Comparison of ENCODE assay signal across 8 cellular contexts in the genomic region with DNA sequence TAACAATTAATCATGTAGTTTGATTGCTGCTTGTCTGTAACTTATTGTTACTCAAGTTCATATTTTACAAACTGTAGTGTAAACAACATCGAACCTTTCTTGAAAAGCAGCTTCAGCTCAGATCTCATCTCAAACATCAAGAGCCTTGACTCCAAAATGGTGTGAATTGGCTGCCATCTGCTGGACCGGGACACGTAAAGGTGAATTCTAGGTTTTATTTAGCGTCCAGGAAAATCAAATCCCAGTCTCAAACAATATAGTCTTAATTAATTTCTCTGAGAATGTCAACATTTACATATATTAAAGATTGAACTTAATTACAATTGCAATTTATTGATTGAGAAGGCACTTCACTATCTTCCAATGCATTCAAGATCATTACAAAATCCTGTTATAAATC.
DNase-seq lines count a peak whose midpoint lies in the region; ATAC-seq, FAIRE-seq and TF ChIP-seq lines count a peak whose summit lies in the region.

No MANE protein-coding gene starts in this region.

- no peak overlapping the region for H3K4me3 Mint-ChIP-seq in HFFc6

- H3K36me3 ChIP-seq in PC-3 (ENCODE audit: low read depth, low read length): no peaks in the 10 kb centered on the region

- ATAC-seq in A549 (no peak), PC-3 (no peak)

- WGBS in A549 (ENCODE audit: missing lambda C conversion rate): 0% methylated on average over 4 of the region's 4 CpGs

- H3K27ac Mint-ChIP-seq in HFFc6: no peak overlapping the region

- no peak overlapping the region for H3K9ac ChIP-seq in PC-3 (ENCODE audit: low read length)

- intact Hi-C loops in PC-3 (cut with micrococcal nuclease): no loop called here

- H3K36me3 Mint-ChIP-seq in HFFc6 (ENCODE audit: low read depth): no peaks in the 10 kb centered on the region; the same call in 1 of the 2 replicates

- H3F3A ChIP-seq in PC-3 (ENCODE audit: low read length, unreplicated experiment): no peaks in the 10 kb centered on the region

- POLR2A ChIA-PET in A549 (lab: Yijun Ruan, JAX): no interaction called here
- POLR2A ChIA-PET in PC-3 (lab: Charles Lee; ENCODE audit: unreplicated experiment): no interaction called here

- H3K9me2 ChIP-seq in PC-3 (replicated peaks; ENCODE audit: low read length): no peaks in the 10 kb centered on the region

- no peak overlapping the region for H3K4me3 ChIP-seq in A549
- no peak overlapping the region for H3K4me3 ChIP-seq in PC-3 (ENCODE audit: low read length)

- no peaks in the 10 kb centered on the region for H3K4me1 Mint-ChIP-seq in HFFc6 (ENCODE audit: low read depth)

- H3K27ac ChIP-seq in A549 (no peak overlapping the region), PC-3 (ENCODE audit: low read length) (no peak overlapping the region)

- no peak overlapping the region for H2AFZ ChIP-seq in PC-3 (ENCODE audit: low read length)

- no peaks in the 10 kb centered on the region; the same call in 1 of the 2 replicates for H3K27me3 Mint-ChIP-seq in HFFc6 (ENCODE audit: insufficient read depth)

- CTCF ChIA-PET in A549 (lab: Yijun Ruan, JAX): interaction anchor here (0.6 to 1.4 kb wide), 2 partner anchors 16 to 900 kb away, joined by 4 to 7 read pairs; no protein-coding TSS in a partner anchor
- CTCF ChIA-PET in PC-3 (lab: Charles Lee): no interaction called here

- no peak for TF ChIP-seq POLR2A in A549 (IDR thresholded peaks at IDR 0.05; ENCODE audit: low read length)

- TF ChIP-seq EP300 in A549 (IDR thresholded peaks at IDR 0.05): no peak

- H3K9me3 Mint-ChIP-seq in HFFc6: peaks cover 60% of the 10 kb centered on the region

- no peaks in the 10 kb centered on the region for H3K79me2 ChIP-seq in PC-3 (ENCODE audit: low read length)

- peak; percentile 1 to 36 for DNase-seq in A549 (ENCODE audit: low read depth in 1 of 2, low spot score in 1 of 2)
- DNase-seq in HTR-8/SVneo (ENCODE audit: insufficient read length, low spot score): peak; percentile 1
- DNase-seq in PC-3: peak; percentile 32
- peak; percentile 5 for DNase-seq in globus pallidus (ENCODE audit: low spot score)
- no peak for DNase-seq in NOMO-1 treated with dmso at 0.1 percent for 144 hours (lab: John Stamatoyannopoulos, UW; ENCODE audit: unreplicated experiment)
- DNase-seq in RCC 7860 (ENCODE audit: low spot score): no peak
- DNase-seq in GM03348 (ENCODE audit: low spot score): no peak
- no peak for DNase-seq in HFFc6

- no TSS peak for BruUV-seq in PC-3 (replicated peaks; lab: Mats Ljungman, UMichigan)

- FAIRE-seq in A549 (lab: Jason Lieb, UNC) (no peak), HTR-8/SVneo (lab: Jason Lieb, UNC) (no peak), RCC 7860 (lab: Jason Lieb, UNC) (no peak)

- no peaks in the 10 kb centered on the region for H3K9me3 ChIP-seq in A549
- 0 out of 2 replicates have a peak, but pooled peaks cover 4% of the 10 kb centered on the region for H3K9me3 ChIP-seq in PC-3 (ENCODE audit: low read length)

- H3K4me1 ChIP-seq in A549 (no peaks in the 10 kb centered on the region), PC-3 (ENCODE audit: insufficient read depth, low read length) (no peaks in the 10 kb centered on the region)

- TF ChIP-seq CTCF in A549 (IDR thresholded peaks at IDR 0.05) (peak; percentile 38; the same call in 2 of the 3 replicates), PC-3 (conservative IDR thresholded peaks at IDR 0.05; ENCODE audit: low read depth, low read length) (peak; percentile 45), HFFc6 (IDR thresholded peaks at IDR 0.05) (no peak; the same call in 1 of the 2 replicates)

- peak; percentile 52 to 54; a peak in 4 of 5 replicates for TF ChIP-seq RAD21 in A549 (conservative IDR thresholded peaks at IDR 0.05 in 1 of 2, IDR thresholded peaks at IDR 0.05 in 1 of 2)

- H3K4me2 ChIP-seq in A549 (no peak overlapping the region), PC-3 (ENCODE audit: low read length) (no peak overlapping the region)

- no peaks in the 10 kb centered on the region for H4K20me1 ChIP-seq in PC-3 (ENCODE audit: low read length)

- H3K27me3 ChIP-seq in PC-3 (ENCODE audit: low read length): no peaks in the 10 kb centered on the region

TF ChIP-seq in A549, 52 proteins besides CTCF, POLR2A, EP300 and RAD21:
- TF ChIP-seq, protein P1, sequence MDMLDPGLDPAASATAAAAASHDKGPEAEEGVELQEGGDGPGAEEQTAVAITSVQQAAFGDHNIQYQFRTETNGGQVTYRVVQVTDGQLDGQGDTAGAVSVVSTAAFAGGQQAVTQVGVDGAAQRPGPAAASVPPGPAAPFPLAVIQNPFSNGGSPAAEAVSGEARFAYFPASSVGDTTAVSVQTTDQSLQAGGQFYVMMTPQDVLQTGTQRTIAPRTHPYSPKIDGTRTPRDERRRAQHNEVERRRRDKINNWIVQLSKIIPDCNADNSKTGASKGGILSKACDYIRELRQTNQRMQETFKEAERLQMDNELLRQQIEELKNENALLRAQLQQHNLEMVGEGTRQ (IDR thresholded peaks at IDR 0.05): no peak
- no peak for TF ChIP-seq CBX2 (IDR thresholded peaks at IDR 0.05; ENCODE audit: borderline replicate concordance, low read depth)
- no peak for TF ChIP-seq FOSL2 (IDR thresholded peaks at IDR 0.05)
- TF ChIP-seq FOSL2 (CRISPR knock-in tag; IDR thresholded peaks at IDR 0.05): no peak
- TF ChIP-seq, protein P2, sequence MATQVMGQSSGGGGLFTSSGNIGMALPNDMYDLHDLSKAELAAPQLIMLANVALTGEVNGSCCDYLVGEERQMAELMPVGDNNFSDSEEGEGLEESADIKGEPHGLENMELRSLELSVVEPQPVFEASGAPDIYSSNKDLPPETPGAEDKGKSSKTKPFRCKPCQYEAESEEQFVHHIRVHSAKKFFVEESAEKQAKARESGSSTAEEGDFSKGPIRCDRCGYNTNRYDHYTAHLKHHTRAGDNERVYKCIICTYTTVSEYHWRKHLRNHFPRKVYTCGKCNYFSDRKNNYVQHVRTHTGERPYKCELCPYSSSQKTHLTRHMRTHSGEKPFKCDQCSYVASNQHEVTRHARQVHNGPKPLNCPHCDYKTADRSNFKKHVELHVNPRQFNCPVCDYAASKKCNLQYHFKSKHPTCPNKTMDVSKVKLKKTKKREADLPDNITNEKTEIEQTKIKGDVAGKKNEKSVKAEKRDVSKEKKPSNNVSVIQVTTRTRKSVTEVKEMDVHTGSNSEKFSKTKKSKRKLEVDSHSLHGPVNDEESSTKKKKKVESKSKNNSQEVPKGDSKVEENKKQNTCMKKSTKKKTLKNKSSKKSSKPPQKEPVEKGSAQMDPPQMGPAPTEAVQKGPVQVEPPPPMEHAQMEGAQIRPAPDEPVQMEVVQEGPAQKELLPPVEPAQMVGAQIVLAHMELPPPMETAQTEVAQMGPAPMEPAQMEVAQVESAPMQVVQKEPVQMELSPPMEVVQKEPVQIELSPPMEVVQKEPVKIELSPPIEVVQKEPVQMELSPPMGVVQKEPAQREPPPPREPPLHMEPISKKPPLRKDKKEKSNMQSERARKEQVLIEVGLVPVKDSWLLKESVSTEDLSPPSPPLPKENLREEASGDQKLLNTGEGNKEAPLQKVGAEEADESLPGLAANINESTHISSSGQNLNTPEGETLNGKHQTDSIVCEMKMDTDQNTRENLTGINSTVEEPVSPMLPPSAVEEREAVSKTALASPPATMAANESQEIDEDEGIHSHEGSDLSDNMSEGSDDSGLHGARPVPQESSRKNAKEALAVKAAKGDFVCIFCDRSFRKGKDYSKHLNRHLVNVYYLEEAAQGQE (IDR thresholded peaks at IDR 0.05): no peak
- 0 out of 3 replicates have a peak, but pooled peaks have one; percentile 15 for TF ChIP-seq SMC3 (IDR thresholded peaks at IDR 0.05)
- no peak for TF ChIP-seq EHMT2 (IDR thresholded peaks at IDR 0.05; ENCODE audit: low read depth)
- no peak for TF ChIP-seq HEYL (CRISPR knock-in tag; IDR thresholded peaks at IDR 0.05)
- TF ChIP-seq FOXS1 (CRISPR knock-in tag; IDR thresholded peaks at IDR 0.05): no peak

Comparison
In these comparisons a context has a peak if more than half of its experiments do, and no peak if none do; other contexts are left out.
1. DNase-seq: peak in A549 (2 of 2), HTR-8/SVneo (single experiment), PC-3 (single experiment) and globus pallidus (single experiment); none in NOMO-1 treated with dmso at 0.1 percent for 144 hours (single experiment), RCC 7860 (single experiment), GM03348 (single experiment) and HFFc6 (single experiment).